ENCODE assay signal across 26 cellular contexts in the genomic region with DNA sequence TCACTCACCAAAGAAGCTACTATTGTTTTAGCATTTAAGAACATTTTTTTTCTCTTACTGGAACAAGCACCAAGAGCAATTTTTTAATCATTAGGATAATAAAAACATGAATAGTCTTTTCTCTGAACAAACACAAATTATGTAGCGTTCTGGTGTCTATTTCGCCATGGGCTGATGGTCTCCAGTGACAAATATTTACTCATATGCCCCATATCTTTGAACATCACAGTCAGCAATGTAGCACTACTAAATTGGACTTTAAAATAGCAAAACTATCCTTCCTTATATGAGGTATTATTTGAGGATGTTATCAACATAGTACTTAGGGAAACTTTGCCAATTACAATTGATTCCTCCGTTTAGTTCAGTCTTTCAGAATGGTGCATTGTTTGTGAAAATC.
"Had no signal": no experiment of that assay in that cellular context is flagged by ENCODE, and none has a peak within 500 bp of the region (broad histone marks: within the 10 kb centered on the region; RNA-seq: fewer than 3 reads in every experiment).

No MANE protein-coding gene starts in this region.

- ATAC-seq: left ventricle myocardium superior; lower lobe of right lung; natural killer cell; stimulated activated effector memory CD8-positive, alpha-beta T cell treated with anti-CD3 and anti-CD28 coated beads, Interleukin-12 subunit alpha, Interleukin-12 subunit beta, amount 100 ng/mL, for 72 hours; stimulated activated naive CD8-positive, alpha-beta T cell treated with anti-CD3 and anti-CD28 coated beads, Interleukin-15, Interleukin-2, amounts not matched to agents 100 U/mL and 50 U/mL, for 24 hours had no signal

- H3K9me3 Mint-ChIP-seq: natural killer cell; stimulated activated effector memory CD8-positive, alpha-beta T cell treated with anti-CD3 and anti-CD28 coated beads, Interleukin-12 subunit alpha, Interleukin-12 subunit beta, amount 100 ng/mL, for 72 hours had no signal

- H3K27me3 Mint-ChIP-seq: progenitor cell of endocrine pancreas had no signal

- H3K9me3 ChIP-seq: esophagus squamous epithelium, lower lobe of right lung, neutrophil, pancreas, right atrium auricular region, sigmoid colon, thoracic aorta, tibial nerve, upper lobe of left lung had no signal

- H3K4me3 ChIP-seq: coronary artery, esophagus squamous epithelium, lower lobe of right lung, pancreas, right atrium auricular region, sigmoid colon, thoracic aorta, tibial nerve, upper lobe of left lung had no signal

- H3K4me1 Mint-ChIP-seq: immature natural killer cell; natural killer cell; stimulated activated effector memory CD8-positive, alpha-beta T cell treated with anti-CD3 and anti-CD28 coated beads, Interleukin-12 subunit alpha, Interleukin-12 subunit beta, amount 100 ng/mL, for 72 hours had no signal

- H3K4me1 ChIP-seq: esophagus squamous epithelium, pancreas, right atrium auricular region, tibial nerve, upper lobe of left lung had no signal

- H3K36me3 Mint-ChIP-seq: immature natural killer cell; natural killer cell; stimulated activated effector memory CD8-positive, alpha-beta T cell treated with anti-CD3 and anti-CD28 coated beads, Interleukin-12 subunit alpha, Interleukin-12 subunit beta, amount 100 ng/mL, for 72 hours had no signal

- H3K36me3 ChIP-seq: esophagus squamous epithelium, lower lobe of right lung, neutrophil, pancreas, right atrium auricular region, sigmoid colon, thoracic aorta, tibial nerve, upper lobe of left lung had no signal

- FAIRE-seq: endothelial cell of umbilical vein, pancreas, urothelium cell line had no signal

- H3K4me3 Mint-ChIP-seq: immature natural killer cell; natural killer cell; neural crest cell; stimulated activated effector memory CD8-positive, alpha-beta T cell treated with anti-CD3 and anti-CD28 coated beads, Interleukin-12 subunit alpha, Interleukin-12 subunit beta, amount 100 ng/mL, for 72 hours had no signal

- H3K27ac ChIP-seq: coronary artery, lower lobe of right lung, neutrophil, pancreas, right atrium auricular region, thoracic aorta, tibial nerve, upper lobe of left lung had no signal

- DNase-seq: dermis blood vessel endothelial cell; effector memory CD4-positive, alpha-beta T cell; esophagus squamous epithelium; foreskin melanocyte; hypothalamus; immature natural killer cell; islet precursor cell; left ventricle myocardium superior; lower lobe of right lung; natural killer cell; pancreas; sigmoid colon; stimulated activated CD4-positive, alpha-beta T cell treated with anti-CD3 and anti-CD28 coated beads, Interleukin-2, amount 100 ng/mL, for 24 hours; stimulated activated CD4-positive, alpha-beta T cell treated with anti-CD3 and anti-CD28 coated beads, Interleukin-4, amount 100 ng/mL, for 24 hours; stimulated activated naive CD8-positive, alpha-beta T cell treated with anti-CD3 and anti-CD28 coated beads, Interleukin-15, Interleukin-2, amounts not matched to agents 100 U/mL and 50 U/mL, for 24 hours; upper lobe of left lung had no signal

- H3K27me3 ChIP-seq: esophagus squamous epithelium, neutrophil, pancreas, right atrium auricular region, sigmoid colon, tibial nerve, upper lobe of left lung had no signal

- H3K27ac Mint-ChIP-seq: immature natural killer cell; natural killer cell; progenitor cell of endocrine pancreas; stimulated activated effector memory CD8-positive, alpha-beta T cell treated with anti-CD3 and anti-CD28 coated beads, Interleukin-12 subunit alpha, Interleukin-12 subunit beta, amount 100 ng/mL, for 72 hours had no signal
